ENCODE assay signal across 8 cellular contexts in the genomic region with DNA sequence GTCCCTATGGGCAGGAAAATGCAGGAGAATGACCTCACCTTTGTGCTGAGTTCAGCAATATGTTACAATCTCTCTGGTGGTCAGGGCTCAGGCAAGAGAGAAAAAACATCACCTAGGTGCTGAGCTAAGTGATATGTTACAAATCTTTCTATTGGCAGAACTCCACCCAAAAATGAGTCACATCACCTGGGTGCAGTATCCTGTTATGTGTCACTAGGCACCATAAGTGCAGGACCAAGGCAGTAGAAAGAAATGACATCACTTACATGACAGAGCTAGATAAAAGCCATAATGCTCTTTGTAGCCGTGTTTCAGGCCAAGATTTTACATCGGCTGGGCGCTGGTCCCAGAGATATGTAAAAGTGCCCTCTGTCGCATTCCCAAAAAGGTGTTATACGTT. TPM values are rescaled to one million over a fixed set of nuclear protein-coding genes. Genes with fewer than 3 reads are reported as not detected.
"Had no signal": no experiment of that assay in that cellular context is flagged by ENCODE, and none has a peak within 500 bp of the region (broad histone marks: within the 10 kb centered on the region; RNA-seq: fewer than 3 reads in every experiment).

No MANE protein-coding gene starts in this region.

RNA-seq across cellular contexts. Expression of a gene that starts 2.4 kb away (rescaled TPM):
- total RNA-seq: LHCN-M2, MCF 10A, NCI-H460, OCI-LY7, PC-9, Right ventricle myocardium superior, RPMI7951, SJSA1 had no signal
